ENCODE assay signal across 27 cellular contexts in the genomic region with DNA sequence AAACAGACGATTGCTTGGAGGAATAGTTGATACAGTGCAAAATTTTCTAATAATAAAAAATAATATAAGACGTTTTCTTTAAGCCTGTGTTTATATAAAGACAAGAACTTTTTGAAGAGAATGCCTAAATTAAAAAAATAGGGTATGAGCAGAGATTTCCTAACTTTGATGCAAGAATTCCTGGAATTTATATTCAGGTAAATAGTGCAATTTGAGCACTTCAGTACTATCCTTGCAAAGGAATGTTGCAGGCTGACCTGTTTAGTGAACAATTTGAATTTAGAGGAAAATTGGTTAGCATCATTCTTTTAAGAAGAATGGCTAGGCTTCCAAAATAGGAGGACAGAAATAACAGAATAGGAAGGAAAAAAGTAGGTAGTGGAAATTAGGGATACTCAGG.
"Had no signal": no experiment of that assay in that cellular context is flagged by ENCODE, and none has a peak within 500 bp of the region (broad histone marks: within the 10 kb centered on the region; RNA-seq: fewer than 3 reads in every experiment).

No MANE protein-coding gene starts in this region.

- H3K4me3 ChIP-seq: neural progenitor cell, ovary, psoas muscle, right lobe of liver, sigmoid colon, stomach, thoracic aorta, thyroid gland, tibial nerve, upper lobe of left lung, vagina had no signal

- DNase-seq: natural killer cell; occipital lobe; ovary; posterior cingulate gyrus; psoas muscle; right cardiac atrium; right lobe of liver; sigmoid colon; small intestine; stimulated activated CD4-positive, alpha-beta T cell treated with anti-CD3 and anti-CD28 coated beads, Interleukin-15, amount 100 ng/mL, for 24 hours; stimulated activated CD4-positive, alpha-beta T cell treated with anti-CD3 and anti-CD28 coated beads, Interleukin-2, amount 100 ng/mL, for 24 hours; stimulated activated CD4-positive, alpha-beta T cell treated with anti-CD3 and anti-CD28 coated beads, Interleukin-2, amount 100 ng/mL, for 48 hours; stimulated activated CD4-positive, alpha-beta T cell treated with anti-CD3 and anti-CD28 coated beads, Interleukin-4, amount 100 ng/mL, for 24 hours; stimulated activated naive B cell treated with anti-CD40 and anti-IgM and Interleukin-4, amounts not matched to agents 10 μg/mL and 1 μg/mL and 100 μg/mL, for 72 hours; stimulated activated naive CD4-positive, alpha-beta T cell treated with Interleukin-2 at 50 U/mL for 16 hours; stomach; thyroid gland; upper lobe of left lung had no signal

- H3K27me3 Mint-ChIP-seq: progenitor cell of endocrine pancreas; stimulated activated naive B cell treated with anti-CD40 and anti-IgM and Interleukin-4, amounts not matched to agents 10 μg/mL and 1 μg/mL and 100 μg/mL, for 72 hours; stimulated activated naive CD8-positive, alpha-beta T cell treated with anti-CD3 and anti-CD28 coated beads, Interleukin-15, Interleukin-2, amounts not matched to agents 100 ng/mL and 50 ng/mL, for 24 hours had no signal

- H3K36me3 ChIP-seq: neural progenitor cell, ovary, right lobe of liver, sigmoid colon, stomach, thoracic aorta, thyroid gland, tibial nerve, upper lobe of left lung, vagina had no signal

- H3K79me2 ChIP-seq: parathyroid adenoma had no signal

- H3K4me1 Mint-ChIP-seq: natural killer cell; nephron; neural progenitor cell; stimulated activated effector memory CD8-positive, alpha-beta T cell treated with anti-CD3 and anti-CD28 coated beads, Interleukin-12 subunit alpha, Interleukin-12 subunit beta, amount 100 ng/mL, for 72 hours; stimulated activated naive B cell treated with anti-CD40 and anti-IgM and Interleukin-4, amounts not matched to agents 10 μg/mL and 1 μg/mL and 100 μg/mL, for 72 hours had no signal

- H3K4me1 ChIP-seq: neural progenitor cell, parathyroid adenoma, psoas muscle, right lobe of liver, sigmoid colon, stomach, thyroid gland, tibial nerve, upper lobe of left lung, vagina had no signal

- H3K27me3 ChIP-seq: neural progenitor cell, ovary, right lobe of liver, sigmoid colon, stomach, thyroid gland, tibial nerve, upper lobe of left lung, vagina had no signal

- H3K9me3 ChIP-seq: ovary, psoas muscle, right lobe of liver, sigmoid colon, stomach, thoracic aorta, thyroid gland, tibial nerve, upper lobe of left lung, vagina had no signal

- H2AFZ ChIP-seq: neural progenitor cell, parathyroid adenoma had no signal

- H3K27ac ChIP-seq: neural progenitor cell, ovary, parathyroid adenoma, psoas muscle, right lobe of liver, sigmoid colon, stomach, thoracic aorta, thyroid gland, tibial nerve, upper lobe of left lung, vagina had no signal

- H3K27ac Mint-ChIP-seq: natural killer cell; nephron; neural progenitor cell; progenitor cell of endocrine pancreas; stimulated activated effector memory CD8-positive, alpha-beta T cell treated with anti-CD3 and anti-CD28 coated beads, Interleukin-12 subunit alpha, Interleukin-12 subunit beta, amount 100 ng/mL, for 72 hours; stimulated activated naive B cell treated with anti-CD40 and anti-IgM and Interleukin-4, amounts not matched to agents 10 μg/mL and 1 μg/mL and 100 μg/mL, for 72 hours; stimulated activated naive CD8-positive, alpha-beta T cell treated with anti-CD3 and anti-CD28 coated beads, Interleukin-15, Interleukin-2, amounts not matched to agents 100 ng/mL and 50 ng/mL, for 24 hours had no signal

- H3K9me3 Mint-ChIP-seq: nephron; neural progenitor cell; stimulated activated naive B cell treated with anti-CD40 and anti-IgM and Interleukin-4, amounts not matched to agents 10 μg/mL and 1 μg/mL and 100 μg/mL, for 72 hours; stimulated activated naive CD8-positive, alpha-beta T cell treated with anti-CD3 and anti-CD28 coated beads, Interleukin-15, Interleukin-2, amounts not matched to agents 100 ng/mL and 50 ng/mL, for 24 hours had no signal

- H3K9ac ChIP-seq: neural progenitor cell, parathyroid adenoma had no signal

- H3K4me2 ChIP-seq: neural progenitor cell had no signal

- ATAC-seq: natural killer cell; psoas muscle; right cardiac atrium; right lobe of liver; stimulated activated effector memory CD8-positive, alpha-beta T cell treated with anti-CD3 and anti-CD28 coated beads, Interleukin-12 subunit alpha, Interleukin-12 subunit beta, amount 100 ng/mL, for 72 hours; stimulated activated naive B cell treated with anti-CD40 and anti-IgM and Interleukin-4, amounts not matched to agents 10 μg/mL and 1 μg/mL and 100 μg/mL, for 72 hours had no signal

- H3K36me3 Mint-ChIP-seq: natural killer cell; neural progenitor cell; stimulated activated effector memory CD8-positive, alpha-beta T cell treated with anti-CD3 and anti-CD28 coated beads, Interleukin-12 subunit alpha, Interleukin-12 subunit beta, amount 100 ng/mL, for 72 hours; stimulated activated naive B cell treated with anti-CD40 and anti-IgM and Interleukin-4, amounts not matched to agents 10 μg/mL and 1 μg/mL and 100 μg/mL, for 72 hours had no signal

- H3K4me3 Mint-ChIP-seq: natural killer cell; nephron; neural progenitor cell; stimulated activated effector memory CD8-positive, alpha-beta T cell treated with anti-CD3 and anti-CD28 coated beads, Interleukin-12 subunit alpha, Interleukin-12 subunit beta, amount 100 ng/mL, for 72 hours; stimulated activated naive B cell treated with anti-CD40 and anti-IgM and Interleukin-4, amounts not matched to agents 10 μg/mL and 1 μg/mL and 100 μg/mL, for 72 hours; stimulated activated naive CD8-positive, alpha-beta T cell treated with anti-CD3 and anti-CD28 coated beads, Interleukin-15, Interleukin-2, amounts not matched to agents 100 ng/mL and 50 ng/mL, for 24 hours had no signal
